ENCODE assay signal across 15 cellular contexts in the genomic region with DNA sequence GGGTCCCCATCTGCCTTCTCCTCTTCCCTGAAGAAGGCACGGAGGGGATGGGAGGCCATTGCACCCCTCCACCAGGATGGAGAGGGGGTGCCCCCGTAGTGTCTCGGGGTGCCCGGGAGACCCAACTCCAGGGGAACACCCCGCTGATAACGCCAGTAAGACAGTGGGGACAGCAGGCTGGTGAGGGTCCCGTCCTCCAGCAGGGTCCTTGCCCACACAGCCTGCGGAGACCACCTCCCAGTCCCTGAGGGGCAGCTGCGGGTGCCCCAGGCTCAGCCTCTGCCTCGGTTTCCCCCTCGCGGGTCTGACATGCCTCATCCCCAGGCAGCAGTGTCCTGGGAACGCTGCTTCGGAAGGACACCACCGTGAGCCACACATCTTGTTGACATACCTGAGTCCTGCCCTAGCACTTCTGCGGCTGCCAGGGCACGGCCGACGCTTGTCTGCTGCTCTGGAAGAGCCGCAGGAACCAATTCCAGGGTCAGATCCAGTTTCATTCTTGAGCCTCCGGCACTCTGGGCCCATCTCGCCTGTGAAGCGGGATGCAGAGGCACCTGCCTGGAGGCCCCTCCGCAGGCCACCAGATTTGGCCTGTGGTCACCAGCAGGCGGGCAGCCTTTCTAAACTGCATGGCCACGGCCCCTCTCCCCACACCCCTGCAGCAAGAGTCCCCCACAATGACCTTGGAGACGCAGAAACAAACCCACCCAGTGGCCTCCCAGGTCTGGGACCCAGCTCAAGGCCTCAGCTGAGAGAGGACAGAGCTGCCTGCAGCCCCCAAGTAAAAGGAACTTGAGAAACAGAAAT. TPM values are rescaled to one million over a fixed set of nuclear protein-coding genes. Genes with fewer than 3 reads are reported as not detected.
DNase-seq lines count a peak whose midpoint lies in the region; ATAC-seq, FAIRE-seq and TF ChIP-seq lines count a peak whose summit lies in the region.
"Had no signal": no experiment of that assay in that cellular context is flagged by ENCODE, and none has a peak within 500 bp of the region (broad histone marks: within the 10 kb centered on the region; RNA-seq: fewer than 3 reads in every experiment).

No MANE protein-coding gene starts in this region.

- peaks cover 3 to 18% of the 10 kb centered on the region in 2 donors for H3K4me1 ChIP-seq in kidney (ENCODE audit: control insufficient read depth in 1 of 2, insufficient read depth in 1 of 2, low read depth in 1 of 2, low read length in 2 of 2)
- H3K4me1 ChIP-seq in smooth muscle cell (ENCODE audit: low read depth): peaks cover 5% of the 10 kb centered on the region

- H3K27ac Mint-ChIP-seq in activated naive CD8-positive, alpha-beta T cell treated with anti-CD3 and anti-CD28 coated beads, Interleukin-2, amount 50 U/mL, for 24 hours: peak overlapping the region; percentile 49
- H3K27ac Mint-ChIP-seq in activated naive CD8-positive, alpha-beta T cell treated with anti-CD3 and anti-CD28 coated beads for 36 hours: no peak overlapping the region
- H3K27ac Mint-ChIP-seq in T-helper 17 cell: no peak overlapping the region
- H3K27ac Mint-ChIP-seq in stimulated activated effector memory CD8-positive, alpha-beta T cell treated with anti-CD3 and anti-CD28 coated beads, Interleukin-12 subunit alpha, Interleukin-12 subunit beta, amount 100 ng/mL, for 72 hours: peak overlapping the region; percentile 43

- intact Hi-C loops in kidney (cut with DNase I): no loop called here

- H3K27me3 ChIP-seq in smooth muscle cell (ENCODE audit: low read depth): no peaks in the 10 kb centered on the region
- H3K27me3 ChIP-seq: BE2C had no signal

- no peak for DNase-seq in activated naive CD8-positive, alpha-beta T cell treated with anti-CD3 and anti-CD28 coated beads, Interleukin-2, amount 50 U/mL, for 24 hours
- DNase-seq in activated naive CD8-positive, alpha-beta T cell treated with anti-CD3 and anti-CD28 coated beads for 36 hours: no peak
- DNase-seq in T-helper 17 cell (no peak), kidney (peak; percentile 73), smooth muscle cell (lab: John Stamatoyannopoulos, UW; ENCODE audit: unreplicated experiment) (no peak)
- DNase-seq in stimulated activated effector memory CD8-positive, alpha-beta T cell treated with anti-CD3 and anti-CD28 coated beads, Interleukin-12 subunit alpha, Interleukin-12 subunit beta, amount 100 ng/mL, for 72 hours (ENCODE audit: low spot score in 2 of 2): no peak
- no peak for DNase-seq in activated CD8-positive, alpha-beta memory T cell treated with anti-CD3 and anti-CD28 coated beads for 24 hours
- DNase-seq: ACHN, DMS 273 treated with DMSO at 0.1 percent for 48 hours, HCEC 1CT, Kasumi-1, NCI-H187 treated with DMSO at 0.1 percent for 48 hours, NCI-H2171 treated with DMSO at 0.1 percent for 48 hours had no signal

- H4K20me1 ChIP-seq in smooth muscle cell (ENCODE audit: low read depth): peaks cover 21% of the 10 kb centered on the region

- H3K4me2 ChIP-seq in smooth muscle cell: no peak overlapping the region

- H3F3A ChIP-seq in smooth muscle cell (ENCODE audit: low read depth): peaks cover 7% of the 10 kb centered on the region

- no peak overlapping the region for H2AFZ ChIP-seq in smooth muscle cell (ENCODE audit: low read depth)

- FAIRE-seq in kidney (lab: Jason Lieb, UNC): no peak
- FAIRE-seq: RCC 7860 had no signal

- H3K4me1 Mint-ChIP-seq in activated naive CD8-positive, alpha-beta T cell treated with anti-CD3 and anti-CD28 coated beads, Interleukin-2, amount 50 U/mL, for 24 hours: peaks cover 3% of the 10 kb centered on the region
- H3K4me1 Mint-ChIP-seq in activated naive CD8-positive, alpha-beta T cell treated with anti-CD3 and anti-CD28 coated beads for 36 hours: peaks cover 3% of the 10 kb centered on the region
- H3K4me1 Mint-ChIP-seq in T-helper 17 cell: peaks cover 2% of the 10 kb centered on the region
- peaks cover 10% of the 10 kb centered on the region for H3K4me1 Mint-ChIP-seq in stimulated activated effector memory CD8-positive, alpha-beta T cell treated with anti-CD3 and anti-CD28 coated beads, Interleukin-12 subunit alpha, Interleukin-12 subunit beta, amount 100 ng/mL, for 72 hours

- H3K36me3 ChIP-seq in kidney (ENCODE audit: control insufficient read depth in 1 of 2, insufficient read depth in 2 of 2, low read length in 2 of 2): no peaks in the 10 kb centered on the region
- no peaks in the 10 kb centered on the region for H3K36me3 ChIP-seq in smooth muscle cell (ENCODE audit: low read depth)
- H3K36me3 ChIP-seq: BE2C had no signal

- ATAC-seq in activated naive CD8-positive, alpha-beta T cell treated with anti-CD3 and anti-CD28 coated beads, Interleukin-2, amount 50 U/mL, for 24 hours: no peak
- ATAC-seq in T-helper 17 cell: no peak
- ATAC-seq in stimulated activated effector memory CD8-positive, alpha-beta T cell treated with anti-CD3 and anti-CD28 coated beads, Interleukin-12 subunit alpha, Interleukin-12 subunit beta, amount 100 ng/mL, for 72 hours: no peak

- no peaks in the 10 kb centered on the region for H3K9me3 ChIP-seq in T-helper 17 cell (ENCODE audit: control insufficient read depth, low read length, poor library complexity, severe bottlenecking)
- H3K9me3 ChIP-seq in kidney (ENCODE audit: control insufficient read depth in 1 of 2, low read length in 2 of 2): no peaks in the 10 kb centered on the region
- no peaks in the 10 kb centered on the region for H3K9me3 ChIP-seq in smooth muscle cell (replicated peaks; ENCODE audit: low read depth)
- H3K9me3 ChIP-seq: BE2C had no signal

- H3K9ac ChIP-seq in kidney (ENCODE audit: low read length in 2 of 2) (no peak overlapping the region), smooth muscle cell (ENCODE audit: low read depth) (no peak overlapping the region)

- H3K27me3 Mint-ChIP-seq in activated naive CD8-positive, alpha-beta T cell treated with anti-CD3 and anti-CD28 coated beads, Interleukin-2, amount 50 U/mL, for 24 hours: no peaks in the 10 kb centered on the region
- H3K27me3 Mint-ChIP-seq in activated naive CD8-positive, alpha-beta T cell treated with anti-CD3 and anti-CD28 coated beads for 36 hours: no peaks in the 10 kb centered on the region
- no peaks in the 10 kb centered on the region for H3K27me3 Mint-ChIP-seq in T-helper 17 cell

- H3K27ac ChIP-seq in kidney (ENCODE audit: low read depth in 2 of 2, low read length in 2 of 2) (no peak overlapping the region), smooth muscle cell (ENCODE audit: low read depth) (no peak overlapping the region)

- H3K4me3 ChIP-seq in kidney (ENCODE audit: low read length in 2 of 2): no peak overlapping the region
- H3K4me3 ChIP-seq in smooth muscle cell: no peak overlapping the region

- H3K79me2 ChIP-seq in smooth muscle cell (ENCODE audit: low read depth): no peaks in the 10 kb centered on the region

- no peak overlapping the region for H3K4me3 Mint-ChIP-seq in activated naive CD8-positive, alpha-beta T cell treated with anti-CD3 and anti-CD28 coated beads, Interleukin-2, amount 50 U/mL, for 24 hours
- no peak overlapping the region for H3K4me3 Mint-ChIP-seq in activated naive CD8-positive, alpha-beta T cell treated with anti-CD3 and anti-CD28 coated beads for 36 hours
- H3K4me3 Mint-ChIP-seq in T-helper 17 cell: peak overlapping the region; percentile 62
- no peak overlapping the region for H3K4me3 Mint-ChIP-seq in stimulated activated effector memory CD8-positive, alpha-beta T cell treated with anti-CD3 and anti-CD28 coated beads, Interleukin-12 subunit alpha, Interleukin-12 subunit beta, amount 100 ng/mL, for 72 hours

- no peaks in the 10 kb centered on the region for H3K9me3 Mint-ChIP-seq in activated naive CD8-positive, alpha-beta T cell treated with anti-CD3 and anti-CD28 coated beads, Interleukin-2, amount 50 U/mL, for 24 hours
- H3K9me3 Mint-ChIP-seq in activated naive CD8-positive, alpha-beta T cell treated with anti-CD3 and anti-CD28 coated beads for 36 hours: no peaks in the 10 kb centered on the region
- no peaks in the 10 kb centered on the region for H3K9me3 Mint-ChIP-seq in stimulated activated effector memory CD8-positive, alpha-beta T cell treated with anti-CD3 and anti-CD28 coated beads, Interleukin-12 subunit alpha, Interleukin-12 subunit beta, amount 100 ng/mL, for 72 hours

- WGBS in smooth muscle cell (ENCODE audit: low lambda C conversion rate): 94% methylated on average over 27 of the region's 27 CpGs

- no peaks in the 10 kb centered on the region for H3K36me3 Mint-ChIP-seq in activated naive CD8-positive, alpha-beta T cell treated with anti-CD3 and anti-CD28 coated beads, Interleukin-2, amount 50 U/mL, for 24 hours (ENCODE audit: low read depth)
- H3K36me3 Mint-ChIP-seq in activated naive CD8-positive, alpha-beta T cell treated with anti-CD3 and anti-CD28 coated beads for 36 hours: no peaks in the 10 kb centered on the region
- peaks cover 5% of the 10 kb centered on the region for H3K36me3 Mint-ChIP-seq in T-helper 17 cell (ENCODE audit: low read depth)
- H3K36me3 Mint-ChIP-seq in stimulated activated effector memory CD8-positive, alpha-beta T cell treated with anti-CD3 and anti-CD28 coated beads, Interleukin-12 subunit alpha, Interleukin-12 subunit beta, amount 100 ng/mL, for 72 hours: peaks cover 31% of the 10 kb centered on the region

- TF ChIP-seq CTCF in kidney (IDR thresholded peaks at IDR 0.05; ENCODE audit: borderline replicate concordance, extremely low read depth, insufficient read depth): no peak
- no peak for TF ChIP-seq CTCF in smooth muscle cell (IDR thresholded peaks at IDR 0.05; ENCODE audit: borderline replicate concordance, insufficient read depth, poor library complexity, severe bottlenecking)

RNA-seq across cellular contexts. Expression of a gene that starts 39.9 kb away (rescaled TPM):
- total RNA-seq in activated naive CD8-positive, alpha-beta T cell treated with anti-CD3 and anti-CD28 coated beads for 36 hours: 10 to 100 TPM; 84.3 to 86.8 TPM
- total RNA-seq in T-helper 17 cell (100 to 1,000 TPM; 100 to 141 TPM), kidney (38.2 TPM), smooth muscle cell (5.9 and 14.6 TPM in 2 replicates)
- polyA plus RNA-seq in kidney (ENCODE audit: insufficient read depth, low read depth, low replicate concordance) (11.4 TPM), smooth muscle cell (30.4 and 36.1 TPM in 2 replicates)

Comparison
In these comparisons a context has a peak if more than half of its experiments do, and no peak if none do; other contexts are left out.
1. H3K27ac Mint-ChIP-seq: peak in activated naive CD8-positive, alpha-beta T cell treated with anti-CD3 and anti-CD28 coated beads, Interleukin-2, amount 50 U/mL, for 24 hours (single experiment) and stimulated activated effector memory CD8-positive, alpha-beta T cell treated with anti-CD3 and anti-CD28 coated beads, Interleukin-12 subunit alpha, Interleukin-12 subunit beta, amount 100 ng/mL, for 72 hours (single experiment); none in activated naive CD8-positive, alpha-beta T cell treated with anti-CD3 and anti-CD28 coated beads for 36 hours (single experiment) and T-helper 17 cell (single experiment).